9 cellular contexts compared by ENCODE assay signal in the genomic region with DNA sequence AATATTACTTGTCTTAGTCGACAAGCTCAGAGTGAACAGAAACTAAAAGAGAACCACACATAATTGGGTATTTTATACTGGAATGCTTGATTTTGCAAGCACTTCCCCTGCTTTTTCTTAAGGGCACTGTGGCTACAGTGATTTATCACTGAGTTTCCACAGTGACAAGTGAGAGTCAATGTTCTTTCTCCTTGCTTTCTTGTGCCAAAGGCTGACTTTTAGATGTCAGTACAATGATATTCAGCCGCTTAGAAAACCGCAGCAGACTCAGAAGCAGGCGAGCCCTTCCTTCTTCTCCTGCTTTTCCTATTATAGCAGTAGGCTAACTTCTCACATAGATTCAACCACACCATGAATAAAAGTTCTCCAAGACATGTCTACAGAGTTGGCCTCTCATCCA.
"Had no signal": no experiment of that assay in that cellular context is flagged by ENCODE, and none has a peak within 500 bp of the region (broad histone marks: within the 10 kb centered on the region; RNA-seq: fewer than 3 reads in every experiment).

No MANE protein-coding gene starts in this region.

- ATAC-seq: stimulated activated naive B cell treated with anti-CD40 and anti-IgM and Interleukin-4, amounts not matched to agents 10 μg/mL and 1 μg/mL and 100 μg/mL, for 72 hours; T-cell had no signal

- H3K36me3 ChIP-seq: sigmoid colon, tibial nerve, vagina had no signal

- DNase-seq: activated CD4-positive, CD25-positive, alpha-beta regulatory T cell treated with anti-CD3 and anti-CD28 coated beads, Interleukin-2, amount 50 U/mL, for 72 hours; head of caudate nucleus; kidney glomerular epithelial cell; sigmoid colon; stimulated activated naive B cell treated with anti-CD40 and anti-IgM and Interleukin-4, amounts not matched to agents 10 μg/mL and 1 μg/mL and 100 μg/mL, for 72 hours; T-cell; T1000 had no signal

- H3K9me3 ChIP-seq: sigmoid colon, tibial nerve, vagina had no signal

- H3K27me3 ChIP-seq: sigmoid colon, tibial nerve, vagina had no signal

- H3K4me3 ChIP-seq: sigmoid colon, tibial nerve, vagina had no signal

- H3K4me1 ChIP-seq: sigmoid colon, tibial nerve, vagina had no signal

- H3K27ac ChIP-seq: sigmoid colon, tibial nerve, vagina had no signal
